ENCODE assay signal across 8 cellular contexts in genomic region chr3:45997942-45998341, GRCh38. TPM values are rescaled to one million over a fixed set of nuclear protein-coding genes. Genes with fewer than 3 reads are reported as not detected.
"Had no signal": no experiment of that assay in that cellular context is flagged by ENCODE, and none has a peak within 500 bp of the region (broad histone marks: within the 10 kb centered on the region; RNA-seq: fewer than 3 reads in every experiment).

No MANE protein-coding gene starts in this region.

- H3K9me3 Mint-ChIP-seq: IgD-negative memory B cell had no signal

- H3K36me3 Mint-ChIP-seq: IgD-negative memory B cell had no signal

- ATAC-seq: HepG2 had no signal

- H3K27ac Mint-ChIP-seq: IgD-negative memory B cell had no signal

- H3K27ac ChIP-seq: HL-60 had no signal

- DNase-seq: IMR-90, KBM-7 had no signal

- FAIRE-seq: HepG2, HTR-8/SVneo had no signal

RNA-seq across cellular contexts. Expression of gene XCR1, which starts 29.3 kb away (rescaled TPM):
- total RNA-seq: HepG2, HT-29, HT1080, IMR-90 had no signal
- polyA plus RNA-seq: HepG2, IgD-negative memory B cell, IMR-90 had no signal

RNA-seq across cellular contexts. Expression of gene CXCR6, which starts 54.7 kb away (rescaled TPM):
- total RNA-seq: HepG2, HT-29, HT1080, IMR-90 had no signal
- polyA plus RNA-seq: HepG2, IMR-90 had no signal
